23 cellular contexts compared by ENCODE assay signal in the genomic region with DNA sequence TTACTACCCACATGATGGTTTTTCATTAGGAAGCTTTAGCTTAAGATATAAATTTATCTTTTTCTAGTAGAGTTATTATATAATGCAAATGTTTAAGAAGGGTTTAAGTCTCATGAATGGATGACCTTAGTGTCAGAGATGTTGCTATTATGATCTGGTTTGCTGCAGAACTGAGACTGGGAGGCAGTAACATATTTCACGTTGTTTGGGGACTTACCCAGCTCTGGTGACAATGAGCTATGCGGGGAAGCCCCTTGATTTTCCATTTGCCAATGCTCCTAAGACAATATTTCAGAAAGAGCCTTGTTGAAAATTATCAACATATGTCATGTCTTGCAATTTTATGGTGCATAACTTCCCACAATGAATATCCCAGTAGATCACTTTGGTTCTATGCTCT.
A peak's percentile ranks its signal among the peaks of the same experiment; 100 is the strongest.
DNase-seq lines count a peak whose midpoint lies in the region; ATAC-seq and TF ChIP-seq lines count a peak whose summit lies in the region.
"Had no signal": no experiment of that assay in that cellular context is flagged by ENCODE, and none has a peak within 500 bp of the region (broad histone marks: within the 10 kb centered on the region; RNA-seq: fewer than 3 reads in every experiment).

No MANE protein-coding gene starts in this region.

- ATAC-seq in GM18505 (IDR thresholded peaks at IDR 0.05; ENCODE audit: unreplicated experiment) (peak; percentile 65), GM19463 (IDR thresholded peaks at IDR 0.05; ENCODE audit: unreplicated experiment) (peak; percentile 74), HG02798 (IDR thresholded peaks at IDR 0.05; ENCODE audit: poor library complexity, unreplicated experiment) (peak; percentile 80), HG03469 (IDR thresholded peaks at IDR 0.05; ENCODE audit: unreplicated experiment) (peak; percentile 48)
- ATAC-seq: esophagus mucosa had no signal

- no peak for DNase-seq in cerebellar nuclear complex (lab: John Stamatoyannopoulos, UW)
- DNase-seq in cerebellum (ENCODE audit: low spot score) = no peak
- no peak for DNase-seq in NCI-H2029 treated with DMSO at 0.1 percent for 48 hours (lab: John Stamatoyannopoulos, UW)
- DNase-seq in activated T-helper 1 cell treated with anti-CD3 and anti-CD28 coated beads, Interleukin-12 subunit alpha, Interleukin-12 subunit beta, Interleukin-2, Interleukin-4 antibody, amounts not matched to agents 30 ng/mL and 10 ng/mL and 1 ng/mL, durations not matched to agents 14 hours and 24 hours and 36 hours (ENCODE audit: low spot score) = no peak
- DNase-seq: ACHN; activated CD4-positive, alpha-beta T cell treated with anti-CD3 and anti-CD28 coated beads, Interleukin-2, amount 50 U/mL, for 1 hour; activated CD8-positive, alpha-beta memory T cell treated with anti-CD3 and anti-CD28 coated beads, Interleukin-2, amount 50 U/mL, for 48 hours; activated naive CD4-positive, alpha-beta T cell; caudate nucleus; effector CD8-positive, alpha-beta T cell; mammary epithelial cell; NCI-H1436; occipital lobe; OCI-M1; SHP77 treated with DMSO at 0.1 percent for 48 hours; substantia nigra; uterus had no signal

- H3K4me1 Mint-ChIP-seq in activated T-helper 1 cell treated with anti-CD3 and anti-CD28 coated beads, Interleukin-12 subunit alpha, Interleukin-12 subunit beta, Interleukin-2, Interleukin-4 antibody, amounts not matched to agents 30 ng/mL and 10 ng/mL and 1 ng/mL, durations not matched to agents 14 hours and 24 hours and 36 hours (ENCODE audit: low read depth) = no peaks in the 10 kb centered on the region
- H3K4me1 Mint-ChIP-seq: CD14-positive monocyte had no signal

- H3K36me3 Mint-ChIP-seq in activated T-helper 1 cell treated with anti-CD3 and anti-CD28 coated beads, Interleukin-12 subunit alpha, Interleukin-12 subunit beta, Interleukin-2, Interleukin-4 antibody, amounts not matched to agents 30 ng/mL and 10 ng/mL and 1 ng/mL, durations not matched to agents 14 hours and 24 hours and 36 hours (ENCODE audit: low read depth) = no peaks in the 10 kb centered on the region
- H3K36me3 Mint-ChIP-seq: CD14-positive monocyte had no signal

- intact Hi-C loops in activated T-helper 1 cell treated with anti-CD3 and anti-CD28 coated beads, Interleukin-12 subunit alpha, Interleukin-12 subunit beta, Interleukin-2, Interleukin-4 antibody, amounts not matched to agents 30 ng/mL and 10 ng/mL and 1 ng/mL, durations not matched to agents 14 hours and 24 hours and 36 hours (cut with micrococcal nuclease) = no loop called here

- H3K27ac Mint-ChIP-seq in activated T-helper 1 cell treated with anti-CD3 and anti-CD28 coated beads, Interleukin-12 subunit alpha, Interleukin-12 subunit beta, Interleukin-2, Interleukin-4 antibody, amounts not matched to agents 30 ng/mL and 10 ng/mL and 1 ng/mL, durations not matched to agents 14 hours and 24 hours and 36 hours = no peak overlapping the region
- H3K27ac Mint-ChIP-seq: CD14-positive monocyte had no signal

- no peak overlapping the region for H3K4me3 Mint-ChIP-seq in activated T-helper 1 cell treated with anti-CD3 and anti-CD28 coated beads, Interleukin-12 subunit alpha, Interleukin-12 subunit beta, Interleukin-2, Interleukin-4 antibody, amounts not matched to agents 30 ng/mL and 10 ng/mL and 1 ng/mL, durations not matched to agents 14 hours and 24 hours and 36 hours
- H3K4me3 Mint-ChIP-seq: CD14-positive monocyte had no signal

- no peak for TF ChIP-seq POLR2A in GM18505 (IDR thresholded peaks at IDR 0.05; ENCODE audit: borderline replicate concordance, extremely low read depth, insufficient read depth, insufficient read length)

- no peaks in the 10 kb centered on the region for H3K9me3 Mint-ChIP-seq in activated T-helper 1 cell treated with anti-CD3 and anti-CD28 coated beads, Interleukin-12 subunit alpha, Interleukin-12 subunit beta, Interleukin-2, Interleukin-4 antibody, amounts not matched to agents 30 ng/mL and 10 ng/mL and 1 ng/mL, durations not matched to agents 14 hours and 24 hours and 36 hours
- H3K9me3 Mint-ChIP-seq: CD14-positive monocyte had no signal

- H3K27me3 Mint-ChIP-seq in activated T-helper 1 cell treated with anti-CD3 and anti-CD28 coated beads, Interleukin-12 subunit alpha, Interleukin-12 subunit beta, Interleukin-2, Interleukin-4 antibody, amounts not matched to agents 30 ng/mL and 10 ng/mL and 1 ng/mL, durations not matched to agents 14 hours and 24 hours and 36 hours (ENCODE audit: insufficient read depth) = no peaks in the 10 kb centered on the region
